ENCODE assay signal across 35 cellular contexts in genomic region chr7:123183431-123183830, GRCh38. TPM values are rescaled to one million over a fixed set of nuclear protein-coding genes. Genes with fewer than 3 reads are reported as not detected.
"Had no signal": no experiment of that assay in that cellular context is flagged by ENCODE, and none has a peak within 500 bp of the region (broad histone marks: within the 10 kb centered on the region; RNA-seq: fewer than 3 reads in every experiment).

No MANE protein-coding gene starts in this region.

- H3K9me3 ChIP-seq: adrenal gland, colonic mucosa had no signal

- DNase-seq: activated CD4-positive, alpha-beta memory T cell treated with anti-CD3 and anti-CD28 coated beads for 36 hours; activated CD4-positive, alpha-beta T cell treated with anti-CD3 and anti-CD28 coated beads for 36 hours; activated CD4-positive, alpha-beta T cell treated with anti-CD3 and anti-CD28 coated beads, Interleukin-2, amount 10 ng/mL, durations not matched to agents 24 days and 14 days; activated CD4-positive, CD25-positive, alpha-beta regulatory T cell; activated CD4-positive, CD25-positive, alpha-beta regulatory T cell treated with anti-CD3 and anti-CD28 coated beads, Interleukin-2, amount 50 U/mL, for 72 hours; activated CD8-positive, alpha-beta memory T cell treated with anti-CD3 and anti-CD28 coated beads, Interleukin-2, amount 10 ng/mL, durations not matched to agents 7 days and 5 days; activated CD8-positive, alpha-beta memory T cell treated with anti-CD3 and anti-CD28 coated beads, Interleukin-2, amount 50 U/mL, for 4 hours; activated CD8-positive, alpha-beta T cell treated with anti-CD3 and anti-CD28 coated beads, Interleukin-2, amount 10 ng/mL, durations not matched to agents 7 days and 5 days; activated effector memory CD4-positive, alpha-beta T cell treated with anti-CD3 and anti-CD28 coated beads, Interleukin-2, amount 50 U/mL, for 16 hours; activated naive CD4-positive, alpha-beta T cell treated with anti-CD3 and anti-CD28 coated beads for 36 hours; activated naive CD8-positive, alpha-beta T cell treated with anti-CD3 and anti-CD28 coated beads for 36 hours; activated naive CD8-positive, alpha-beta T cell treated with anti-CD3 and anti-CD28 coated beads, Interleukin-2, amount 50 U/mL, for 24 hours; activated T-cell treated with anti-CD3 and anti-CD28 coated beads, Interleukin-2, amount 50 U/mL, for 1 hour; activated T-cell treated with anti-CD3 and anti-CD28 coated beads, Interleukin-2, amount 50 U/mL, for 48 hours; adrenal gland; amygdala; aorta; central memory CD4-positive, alpha-beta T cell; cerebellar nuclear complex; colonic mucosa; effector memory CD4-positive, alpha-beta T cell; endodermal cell; foreskin keratinocyte; gastrocnemius medialis; glutamatergic neuron; heart left ventricle; T-helper 2 cell had no signal

- H3K27me3 ChIP-seq: adrenal gland, breast epithelium, cardiac muscle cell, colonic mucosa, foreskin keratinocyte, gastrocnemius medialis, heart left ventricle had no signal

- H3K4me3 ChIP-seq: adrenal gland, breast epithelium, cardiac muscle cell, colonic mucosa, gastrocnemius medialis, heart left ventricle had no signal

- H3K27ac ChIP-seq: adrenal gland, breast epithelium, cardiac muscle cell, colonic mucosa, foreskin keratinocyte, gastrocnemius medialis, heart left ventricle had no signal

- H3K4me1 ChIP-seq: adrenal gland, breast epithelium, colonic mucosa, foreskin keratinocyte, gastrocnemius medialis, heart left ventricle had no signal

- H3K36me3 ChIP-seq: adrenal gland, breast epithelium, cardiac muscle cell, colonic mucosa, gastrocnemius medialis, heart left ventricle had no signal

RNA-seq across cellular contexts. Expression of gene SLC13A1, which starts 16.3 kb away (rescaled TPM):
- total RNA-seq: activated CD4-positive, alpha-beta memory T cell treated with anti-CD3 and anti-CD28 coated beads for 36 hours; activated CD4-positive, alpha-beta T cell treated with anti-CD3 and anti-CD28 coated beads for 36 hours; activated CD4-positive, alpha-beta T cell treated with anti-CD3 and anti-CD28 coated beads, Interleukin-2, amount 10 ng/mL, durations not matched to agents 24 days and 14 days; activated CD8-positive, alpha-beta memory T cell treated with anti-CD3 and anti-CD28 coated beads for 36 hours; activated CD8-positive, alpha-beta memory T cell treated with anti-CD3 and anti-CD28 coated beads, Interleukin-2, amount 10 ng/mL, durations not matched to agents 7 days and 5 days; activated CD8-positive, alpha-beta T cell treated with anti-CD3 and anti-CD28 coated beads, Interleukin-2, amount 10 ng/mL, durations not matched to agents 7 days and 5 days; activated naive CD4-positive, alpha-beta T cell treated with anti-CD3 and anti-CD28 coated beads for 36 hours; activated naive CD8-positive, alpha-beta T cell treated with anti-CD3 and anti-CD28 coated beads for 36 hours; activated T-helper 2 cell treated with anti-CD3 and anti-CD28 coated beads, Interferon-gamma antibody, Interleukin-2, Interleukin-4, amounts not matched to agents 10 μg/mL and 5 μg/mL and 100 μg/mL, durations not matched to agents 14 hours and 24 hours and 36 hours; adrenal gland; aorta; breast epithelium; cardiac muscle cell; dermis microvascular lymphatic vessel endothelial cell; endodermal cell; epithelial cell of proximal tubule; esophagus mucosa; foreskin keratinocyte; gastrocnemius medialis; heart left ventricle; T-helper 1 cell treated with Interleukin-12 subunit alpha and Interleukin-12 subunit beta and Interleukin-4 antibody, amounts not matched to agents 30 ng/mL and 1 ng/mL, for 36 hours had no signal
- polyA plus RNA-seq: adrenal gland, aorta, cardiac muscle cell, foreskin keratinocyte, heart left ventricle had no signal
